ENCODE assay signal across 19 cellular contexts in genomic region chr14:82239205-82239604, GRCh38.
"Had no signal": no experiment of that assay in that cellular context is flagged by ENCODE, and none has a peak within 500 bp of the region (broad histone marks: within the 10 kb centered on the region; RNA-seq: fewer than 3 reads in every experiment).

No MANE protein-coding gene starts in this region.

- H3K27ac ChIP-seq: SJCRH30 had no signal

- DNase-seq: Karpas-422, KG1, MG63, NCI-H1092, NCI-H1105 treated with DMSO at 0.1 percent for 48 hours, NCI-H1417 treated with DMSO at 0.1 percent for 48 hours, NCI-H146, NCI-H1694 treated with DMSO at 0.1 percent for 48 hours, NCI-H1930, NCI-H2081, NCI-H2107, NCI-H2227 treated with DMSO at 0.1 percent for 48 hours, NCI-H524, NCI-H526 treated with DMSO at 0.1 percent for 48 hours, NCI-H774, RPMI8226, SHP77 treated with DMSO at 0.1 percent for 48 hours, SJCRH30 had no signal

- H3K36me3 ChIP-seq: MG63, SJCRH30 had no signal

- H3K27me3 ChIP-seq: MG63, SJCRH30 had no signal

- H3K4me3 ChIP-seq: MG63, SJCRH30 had no signal

- ATAC-seq: SK-N-SH treated with all-trans-retinoic acid at 6 μM for 48 hours had no signal

- H3K9me3 ChIP-seq: MG63, SJCRH30 had no signal

- H3K4me1 ChIP-seq: SJCRH30 had no signal
